Comparison of ENCODE assay signal across 1 cellular context in genomic region chr14:21526672-21527319, GRCh38.
TF ChIP-seq lines count a peak whose summit lies in the region.

No MANE protein-coding gene starts in this region.

TF ChIP-seq in HepG2, 621 proteins besides CTCF, POLR2A, EP300 and RAD21 (continued from another document):
- TF ChIP-seq, protein P1, sequence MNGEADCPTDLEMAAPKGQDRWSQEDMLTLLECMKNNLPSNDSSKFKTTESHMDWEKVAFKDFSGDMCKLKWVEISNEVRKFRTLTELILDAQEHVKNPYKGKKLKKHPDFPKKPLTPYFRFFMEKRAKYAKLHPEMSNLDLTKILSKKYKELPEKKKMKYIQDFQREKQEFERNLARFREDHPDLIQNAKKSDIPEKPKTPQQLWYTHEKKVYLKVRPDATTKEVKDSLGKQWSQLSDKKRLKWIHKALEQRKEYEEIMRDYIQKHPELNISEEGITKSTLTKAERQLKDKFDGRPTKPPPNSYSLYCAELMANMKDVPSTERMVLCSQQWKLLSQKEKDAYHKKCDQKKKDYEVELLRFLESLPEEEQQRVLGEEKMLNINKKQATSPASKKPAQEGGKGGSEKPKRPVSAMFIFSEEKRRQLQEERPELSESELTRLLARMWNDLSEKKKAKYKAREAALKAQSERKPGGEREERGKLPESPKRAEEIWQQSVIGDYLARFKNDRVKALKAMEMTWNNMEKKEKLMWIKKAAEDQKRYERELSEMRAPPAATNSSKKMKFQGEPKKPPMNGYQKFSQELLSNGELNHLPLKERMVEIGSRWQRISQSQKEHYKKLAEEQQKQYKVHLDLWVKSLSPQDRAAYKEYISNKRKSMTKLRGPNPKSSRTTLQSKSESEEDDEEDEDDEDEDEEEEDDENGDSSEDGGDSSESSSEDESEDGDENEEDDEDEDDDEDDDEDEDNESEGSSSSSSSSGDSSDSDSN (CRISPR knock-in tag; IDR thresholded peaks at IDR 0.05) = 0 out of 2 replicates have a peak, but pooled peaks have one; percentile 11
- TF ChIP-seq MYC (CRISPR knock-in tag; IDR thresholded peaks at IDR 0.05; ENCODE audit: borderline replicate concordance) (0 out of 2 replicates have a peak, but pooled peaks have one; percentile 27), SNAPC4 (CRISPR knock-in tag; IDR thresholded peaks at IDR 0.05) (peak; percentile 64; the same call in 1 of the 2 replicates), ZNF850 (CRISPR knock-in tag; conservative IDR thresholded peaks at IDR 0.05) (no peak), ZBTB7B (CRISPR knock-in tag; IDR thresholded peaks at IDR 0.05) (0 out of 2 replicates have a peak, but pooled peaks have one; percentile 16), ZNF678 (CRISPR knock-in tag; IDR thresholded peaks at IDR 0.05) (no peak), YEATS4 (CRISPR knock-in tag; IDR thresholded peaks at IDR 0.05; ENCODE audit: borderline replicate concordance) (peak; percentile 28; the same call in 1 of the 2 replicates), NFE2 (CRISPR knock-in tag; IDR thresholded peaks at IDR 0.05) (no peak), PHF8 (CRISPR knock-in tag; IDR thresholded peaks at IDR 0.05) (peak; percentile 57; the same call in 1 of the 2 replicates), POLR2AphosphoS5 (IDR thresholded peaks at IDR 0.05; ENCODE audit: low read depth, low read length) (no peak; the same call in 1 of the 2 replicates), KDM5A (IDR thresholded peaks at IDR 0.05; ENCODE audit: borderline replicate concordance, low read length) (0 out of 2 replicates have a peak, but pooled peaks have one; percentile 10), NFYC (CRISPR knock-in tag; IDR thresholded peaks at IDR 0.05) (peak; percentile 31; the same call in 1 of the 2 replicates), ZNF614 (CRISPR knock-in tag; IDR thresholded peaks at IDR 0.05; ENCODE audit: borderline replicate concordance) (no peak), ZIK1 (CRISPR knock-in tag; IDR thresholded peaks at IDR 0.05; ENCODE audit: borderline replicate concordance, low read depth) (no peak), ZSCAN5A (CRISPR knock-in tag; IDR thresholded peaks at IDR 0.05; ENCODE audit: borderline replicate concordance) (no peak), ZNF441 (CRISPR knock-in tag; IDR thresholded peaks at IDR 0.05; ENCODE audit: borderline replicate concordance) (no peak; the same call in 1 of the 2 replicates), MLLT10 (CRISPR knock-in tag; IDR thresholded peaks at IDR 0.05) (no peak), ZNF605 (CRISPR knock-in tag; IDR thresholded peaks at IDR 0.05) (no peak), ZNF317 (CRISPR knock-in tag; IDR thresholded peaks at IDR 0.05) (peak; percentile 20; the same call in 1 of the 2 replicates), CHD2 (IDR thresholded peaks at IDR 0.05; ENCODE audit: low read depth, low read length) (peak; percentile 51; the same call in 1 of the 2 replicates), FOXP1 (IDR thresholded peaks at IDR 0.05) (no peak), FOXP1 (CRISPR knock-in tag; IDR thresholded peaks at IDR 0.05) (no peak), ZNF343 (CRISPR knock-in tag; IDR thresholded peaks at IDR 0.05) (no peak), HDAC1 (CRISPR knock-in tag; IDR thresholded peaks at IDR 0.05) (no peak), ZNF501 (CRISPR knock-in tag; IDR thresholded peaks at IDR 0.05) (peak; percentile 66; the same call in 1 of the 2 replicates), SP4 (CRISPR knock-in tag; IDR thresholded peaks at IDR 0.05) (0 out of 2 replicates have a peak, but pooled peaks have one; percentile 0)
- TF ChIP-seq, protein P2, sequence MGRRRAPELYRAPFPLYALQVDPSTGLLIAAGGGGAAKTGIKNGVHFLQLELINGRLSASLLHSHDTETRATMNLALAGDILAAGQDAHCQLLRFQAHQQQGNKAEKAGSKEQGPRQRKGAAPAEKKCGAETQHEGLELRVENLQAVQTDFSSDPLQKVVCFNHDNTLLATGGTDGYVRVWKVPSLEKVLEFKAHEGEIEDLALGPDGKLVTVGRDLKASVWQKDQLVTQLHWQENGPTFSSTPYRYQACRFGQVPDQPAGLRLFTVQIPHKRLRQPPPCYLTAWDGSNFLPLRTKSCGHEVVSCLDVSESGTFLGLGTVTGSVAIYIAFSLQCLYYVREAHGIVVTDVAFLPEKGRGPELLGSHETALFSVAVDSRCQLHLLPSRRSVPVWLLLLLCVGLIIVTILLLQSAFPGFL (CRISPR knock-in tag; IDR thresholded peaks at IDR 0.05) = no peak
- TF ChIP-seq, protein P3, sequence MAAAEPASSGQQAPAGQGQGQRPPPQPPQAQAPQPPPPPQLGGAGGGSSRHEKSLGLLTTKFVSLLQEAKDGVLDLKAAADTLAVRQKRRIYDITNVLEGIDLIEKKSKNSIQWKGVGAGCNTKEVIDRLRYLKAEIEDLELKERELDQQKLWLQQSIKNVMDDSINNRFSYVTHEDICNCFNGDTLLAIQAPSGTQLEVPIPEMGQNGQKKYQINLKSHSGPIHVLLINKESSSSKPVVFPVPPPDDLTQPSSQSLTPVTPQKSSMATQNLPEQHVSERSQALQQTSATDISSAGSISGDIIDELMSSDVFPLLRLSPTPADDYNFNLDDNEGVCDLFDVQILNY (CRISPR knock-in tag; conservative IDR thresholded peaks at IDR 0.05) = no peak
- TF ChIP-seq, protein P4, sequence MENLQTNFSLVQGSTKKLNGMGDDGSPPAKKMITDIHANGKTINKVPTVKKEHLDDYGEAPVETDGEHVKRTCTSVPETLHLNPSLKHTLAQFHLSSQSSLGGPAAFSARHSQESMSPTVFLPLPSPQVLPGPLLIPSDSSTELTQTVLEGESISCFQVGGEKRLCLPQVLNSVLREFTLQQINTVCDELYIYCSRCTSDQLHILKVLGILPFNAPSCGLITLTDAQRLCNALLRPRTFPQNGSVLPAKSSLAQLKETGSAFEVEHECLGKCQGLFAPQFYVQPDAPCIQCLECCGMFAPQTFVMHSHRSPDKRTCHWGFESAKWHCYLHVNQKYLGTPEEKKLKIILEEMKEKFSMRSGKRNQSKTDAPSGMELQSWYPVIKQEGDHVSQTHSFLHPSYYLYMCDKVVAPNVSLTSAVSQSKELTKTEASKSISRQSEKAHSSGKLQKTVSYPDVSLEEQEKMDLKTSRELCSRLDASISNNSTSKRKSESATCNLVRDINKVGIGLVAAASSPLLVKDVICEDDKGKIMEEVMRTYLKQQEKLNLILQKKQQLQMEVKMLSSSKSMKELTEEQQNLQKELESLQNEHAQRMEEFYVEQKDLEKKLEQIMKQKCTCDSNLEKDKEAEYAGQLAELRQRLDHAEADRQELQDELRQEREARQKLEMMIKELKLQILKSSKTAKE (CRISPR knock-in tag; IDR thresholded peaks at IDR 0.05; ENCODE audit: borderline replicate concordance) = no peak
